17 cellular contexts compared by ENCODE assay signal in the genomic region with DNA sequence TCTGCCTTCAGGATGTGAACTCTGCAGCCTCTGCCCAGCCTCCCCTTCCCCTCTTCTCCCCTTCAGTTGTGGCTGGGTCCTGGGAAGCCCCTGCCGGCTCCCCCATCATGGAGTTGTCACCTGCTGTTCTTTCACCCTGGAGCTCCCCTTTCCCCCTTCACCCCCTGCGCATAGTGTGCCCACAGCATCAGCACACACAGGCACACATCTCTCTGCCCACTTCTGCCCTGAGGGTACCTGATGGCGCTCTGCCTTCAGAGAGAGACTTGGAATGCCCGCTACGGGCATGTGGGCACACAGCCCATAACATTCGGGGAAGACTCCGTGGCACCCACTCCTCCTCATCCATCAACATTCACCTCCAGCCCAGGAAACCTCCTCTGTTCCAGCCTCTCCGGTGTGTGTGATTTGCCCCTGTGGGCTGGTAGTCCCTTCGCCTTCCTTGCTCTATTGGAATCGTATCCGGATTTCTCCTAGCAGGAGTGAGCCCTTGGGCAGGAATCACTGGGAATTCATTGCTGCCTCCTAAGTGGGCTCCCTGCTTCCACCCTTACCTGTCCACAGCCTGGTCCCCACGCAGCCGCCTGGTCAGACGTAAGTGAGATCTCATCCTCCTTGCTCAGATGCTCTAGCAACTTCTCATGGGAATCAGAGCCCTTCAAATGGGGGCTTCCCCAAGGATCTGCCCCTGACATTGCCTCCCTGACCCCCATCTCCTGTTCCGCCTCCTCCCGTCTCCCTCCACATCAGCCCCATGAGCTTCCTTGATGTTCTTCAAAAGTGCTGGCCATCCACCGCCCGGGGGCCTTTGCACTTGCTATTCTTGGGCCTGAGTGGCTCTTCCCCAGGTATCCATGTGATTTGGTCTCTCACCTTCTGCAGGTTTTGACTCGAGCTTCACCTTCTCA.
"Had no signal": no experiment of that assay in that cellular context is flagged by ENCODE, and none has a peak within 500 bp of the region (broad histone marks: within the 10 kb centered on the region; RNA-seq: fewer than 3 reads in every experiment).

No MANE protein-coding gene starts in this region.

- ATAC-seq: gastrocnemius medialis, left lung, right cardiac atrium had no signal

- H3K36me3 Mint-ChIP-seq: memory B cell, naive B cell had no signal

- H3K4me1 Mint-ChIP-seq: memory B cell, naive B cell had no signal

- H3K27me3 ChIP-seq: dorsolateral prefrontal cortex, esophagus muscularis mucosa, gastrocnemius medialis, left lung, uterus had no signal

- H3K36me3 ChIP-seq: gastrocnemius medialis, uterus had no signal

- H3K4me3 ChIP-seq: coronary artery, dorsolateral prefrontal cortex, esophagus muscularis mucosa, gastrocnemius medialis, left lung, lower lobe of right lung, uterus had no signal

- H3K27ac ChIP-seq: coronary artery, epithelial cell of prostate, esophagus muscularis mucosa, gastrocnemius medialis, left lung, lower lobe of right lung, uterus had no signal

- H3K4me3 Mint-ChIP-seq: memory B cell, naive B cell, nephron had no signal

- DNase-seq: dorsolateral prefrontal cortex; effector memory CD4-positive, alpha-beta T cell; gastrocnemius medialis; left lung; lower lobe of right lung; naive B cell; right cardiac atrium; small intestine; stimulated activated CD4-positive, alpha-beta T cell treated with anti-CD3 and anti-CD28 coated beads, Interleukin-12 subunit alpha, Interleukin-12 subunit beta, amount 100 ng/mL, for 4 hours; stimulated activated naive CD4-positive, alpha-beta T cell treated with Interleukin-2 at 50 U/mL for 16 hours; trophoblast cell; uterus had no signal

- H3K9me3 ChIP-seq: gastrocnemius medialis had no signal

- H3K4me1 ChIP-seq: gastrocnemius medialis, left lung, uterus had no signal

- H3K27ac Mint-ChIP-seq: memory B cell, nephron had no signal
